ENCODE assay signal across 21 cellular contexts in genomic region chr1:201100169-201100930, GRCh38. TPM values are rescaled to one million over a fixed set of nuclear protein-coding genes. Genes with fewer than 3 reads are reported as not detected.
A peak's percentile ranks its signal among the peaks of the same experiment; 100 is the strongest.
DNase-seq lines count a peak whose midpoint lies in the region; ATAC-seq and TF ChIP-seq lines count a peak whose summit lies in the region.
"Had no signal": no experiment of that assay in that cellular context is flagged by ENCODE, and none has a peak within 500 bp of the region (broad histone marks: within the 10 kb centered on the region; RNA-seq: fewer than 3 reads in every experiment).

No MANE protein-coding gene starts in this region.

- no peak overlapping the region for H2AK5ac ChIP-seq in neuronal stem cell (ENCODE audit: low read depth, low read length)

- H3K27ac ChIP-seq in neuronal stem cell (replicated peaks; ENCODE audit: low read length) = no peak overlapping the region
- H3K27ac ChIP-seq in upper lobe of left lung = no peak overlapping the region
- H3K27ac ChIP-seq: BLaER1 treated with 17β-estradiol and CSF1 and Interleukin-3, amounts not matched to agents 10 nM and 100 nM had no signal

- H3K18ac ChIP-seq in neuronal stem cell (ENCODE audit: low read length) = no peak overlapping the region

- no peak overlapping the region for H4K91ac ChIP-seq in neuronal stem cell (ENCODE audit: low read depth, low read length, poor library complexity)

- H3K4me1 ChIP-seq in neuronal stem cell (ENCODE audit: control insufficient read depth in 2 of 2, insufficient read depth in 1 of 2, low read depth in 1 of 2, low read length in 2 of 2) (peaks cover 24 to 43% of the 10 kb centered on the region in 2 donors), upper lobe of left lung (no peaks in the 10 kb centered on the region)

- H3K36me3 ChIP-seq in neuronal stem cell (replicated peaks in 1 of 2; ENCODE audit: control insufficient read depth in 2 of 2, insufficient read depth in 2 of 2, low read length in 2 of 2) = no peaks in the 10 kb centered on the region
- H3K36me3 ChIP-seq in upper lobe of left lung = no peaks in the 10 kb centered on the region
- H3K36me3 ChIP-seq: BLaER1 treated with 17β-estradiol and CSF1 and Interleukin-3, amounts not matched to agents 10 nM and 100 nM had no signal

- H3K9me3 ChIP-seq in neuronal stem cell (replicated peaks in 1 of 2; ENCODE audit: control insufficient read depth in 2 of 2, insufficient read depth in 1 of 2, low read depth in 1 of 2, low read length in 2 of 2) (no peaks in the 10 kb centered on the region), upper lobe of left lung (no peaks in the 10 kb centered on the region)
- H3K9me3 ChIP-seq: BLaER1 treated with 17β-estradiol and CSF1 and Interleukin-3, amounts not matched to agents 10 nM and 100 nM had no signal

- no peak overlapping the region for H3K23ac ChIP-seq in neuronal stem cell (ENCODE audit: low read depth, low read length, poor library complexity)

- DNase-seq in NCI-H82 (lab: John Stamatoyannopoulos, UW) (peak; percentile 56), myocyte (ENCODE audit: low read depth) (peak; percentile 27), neuronal stem cell (ENCODE audit: low spot score) (no peak), upper lobe of left lung (no peak), amygdala (lab: John Stamatoyannopoulos, UW) (no peak)
- DNase-seq in activated CD8-positive, alpha-beta memory T cell treated with anti-CD3 and anti-CD28 coated beads, Interleukin-2, amount 50 U/mL, for 4 hours = no peak
- DNase-seq: 8988T; Calu3; CD8-positive, alpha-beta T cell; DMS 273 treated with DMSO at 0.1 percent for 48 hours; DMS53; DND-41; EL; H9 had no signal

- no peaks in the 10 kb centered on the region for H3K79me1 ChIP-seq in neuronal stem cell (ENCODE audit: low read depth, low read length)

- no peak overlapping the region for H2BK12ac ChIP-seq in neuronal stem cell (ENCODE audit: low read length)

- H3K4me3 ChIP-seq in neuronal stem cell (ENCODE audit: low read length in 2 of 2) (no peak overlapping the region), upper lobe of left lung (no peak overlapping the region)
- H3K4me3 ChIP-seq: BLaER1 treated with 17β-estradiol and CSF1 and Interleukin-3, amounts not matched to agents 10 nM and 100 nM; GM12878 had no signal

- no peak overlapping the region for H3K4me2 ChIP-seq in neuronal stem cell (ENCODE audit: insufficient read depth, low read length, poor library complexity, severe bottlenecking)
- H3K4me2 ChIP-seq: BLaER1 treated with 17β-estradiol and CSF1 and Interleukin-3, amounts not matched to agents 10 nM and 100 nM had no signal

- WGBS in neuronal stem cell (ENCODE audit: extremely low coverage in 2 of 2, insufficient read length in 2 of 2, insufficient replicate concordance in 1 of 2), 2 donors = no CpG with 5 or more reads among the region's 12 CpGs
- 91 to 94% methylated on average over 12 of the region's 12 CpGs for WGBS in upper lobe of left lung, 2 donors

- no peak overlapping the region for H3K4ac ChIP-seq in neuronal stem cell (ENCODE audit: low read length)

- no peak overlapping the region for H2BK5ac ChIP-seq in neuronal stem cell (ENCODE audit: low read length)

- TF ChIP-seq POLR2A in upper lobe of left lung (IDR thresholded peaks at IDR 0.05) = no peak

- H3K14ac ChIP-seq in neuronal stem cell (ENCODE audit: low read length) = no peak overlapping the region

- no peak overlapping the region for H2BK120ac ChIP-seq in neuronal stem cell (ENCODE audit: low read depth, low read length)

- no peak overlapping the region for H4K8ac ChIP-seq in neuronal stem cell (ENCODE audit: low read depth, low read length)

- ATAC-seq in esophagus mucosa = no peak
- no peak for ATAC-seq in upper lobe of left lung (ENCODE audit: low FRiP score in 2 of 2)
- ATAC-seq: CD8-positive, alpha-beta T cell; GM12878 had no signal

- TF ChIP-seq CTCF in upper lobe of left lung (IDR thresholded peaks at IDR 0.05) = no peak

- no peak overlapping the region for H3K9ac ChIP-seq in neuronal stem cell (ENCODE audit: low read depth, low read length, poor library complexity)
- H3K9ac ChIP-seq: BLaER1 treated with 17β-estradiol and CSF1 and Interleukin-3, amounts not matched to agents 10 nM and 100 nM had no signal

- H3K27me3 ChIP-seq in neuronal stem cell (ENCODE audit: control insufficient read depth in 3 of 3, insufficient read depth in 3 of 3, low read depth in 1 of 3, low read length in 3 of 3) (no peaks in the 10 kb centered on the region), upper lobe of left lung (no peaks in the 10 kb centered on the region)
- H3K27me3 ChIP-seq: BLaER1 treated with 17β-estradiol and CSF1 and Interleukin-3, amounts not matched to agents 10 nM and 100 nM had no signal

- peak overlapping the region; percentile 41 for H2AFZ ChIP-seq in neuronal stem cell (ENCODE audit: low read length)

- no peak for TF ChIP-seq EP300 in upper lobe of left lung (IDR thresholded peaks at IDR 0.05)

- H2BK15ac ChIP-seq in neuronal stem cell (ENCODE audit: low read length) = no peak overlapping the region

RNA-seq across cellular contexts. Expression of gene CACNA1S, which starts 11.9 kb away (rescaled TPM):
- total RNA-seq in myocyte (57.2 and 58.9 TPM in 2 replicates), esophagus mucosa (not detected), upper lobe of left lung (under 1 TPM in 3 of 6 donors, not detected in 3; 0.03 to 0.30 (median 0.10) TPM)
- polyA plus RNA-seq in myocyte (2012) = 32.0 TPM
- 0.17 TPM for polyA plus RNA-seq in neuronal stem cell (2013, experiment 1 of 2)
- 0.21 TPM for polyA plus RNA-seq in neuronal stem cell (2013, experiment 2 of 2)
- total RNA-seq: A673; Calu3; CD8-positive, alpha-beta T cell; G401; H1; H9 had no signal
- polyA plus RNA-seq: AG04450 had no signal

RNA-seq across cellular contexts. Expression of gene ASCL5, which starts 26.6 kb away (rescaled TPM):
- not detected in 2 replicates for total RNA-seq in myocyte
- 0.25 TPM for polyA plus RNA-seq in myocyte (2012)
- polyA plus RNA-seq in neuronal stem cell (2013, experiment 1 of 2) = 0.04 TPM
- polyA plus RNA-seq in neuronal stem cell (2013, experiment 2 of 2) = 0.03 TPM
- total RNA-seq in esophagus mucosa = not detected
- not detected for total RNA-seq in upper lobe of left lung
- total RNA-seq: A673, Calu3, GM12878 had no signal
- polyA plus RNA-seq: AG04450 had no signal

RNA-seq across cellular contexts. Expression of gene TMEM9, which starts 53.9 kb away (rescaled TPM):
- total RNA-seq in myocyte = 86.5 and 88.2 TPM in 2 replicates
- polyA plus RNA-seq in myocyte (2012) = 109 TPM
- 72.8 TPM for polyA plus RNA-seq in neuronal stem cell (2013, experiment 1 of 2)
- polyA plus RNA-seq in neuronal stem cell (2013, experiment 2 of 2) = 72.0 TPM
- 28.2 TPM for total RNA-seq in esophagus mucosa
- total RNA-seq in upper lobe of left lung = 10 to 100 TPM; 29.3 to 73.6 (median 59.2) TPM

Comparison
In these comparisons a context has a peak if more than half of its experiments do, and no peak if none do; other contexts are left out.
1. DNase-seq: peak in NCI-H82 (single experiment) and myocyte (single experiment); none in neuronal stem cell (single experiment), upper lobe of left lung (0 of 2), amygdala (0 of 56) and activated CD8-positive, alpha-beta memory T cell treated with anti-CD3 and anti-CD28 coated beads, Interleukin-2, amount 50 U/mL, for 4 hours (single experiment).
2. RNA of gene CACNA1S, which starts 11.9 kb away (total RNA-seq): 57.2 to 58.9 TPM in myocyte; 0.03 to 0.30 TPM in upper lobe of left lung and not detected in esophagus mucosa (single experiment); every median in the first group is over 10 times any median in the second.